22 cellular contexts compared by ENCODE assay signal in the genomic region with DNA sequence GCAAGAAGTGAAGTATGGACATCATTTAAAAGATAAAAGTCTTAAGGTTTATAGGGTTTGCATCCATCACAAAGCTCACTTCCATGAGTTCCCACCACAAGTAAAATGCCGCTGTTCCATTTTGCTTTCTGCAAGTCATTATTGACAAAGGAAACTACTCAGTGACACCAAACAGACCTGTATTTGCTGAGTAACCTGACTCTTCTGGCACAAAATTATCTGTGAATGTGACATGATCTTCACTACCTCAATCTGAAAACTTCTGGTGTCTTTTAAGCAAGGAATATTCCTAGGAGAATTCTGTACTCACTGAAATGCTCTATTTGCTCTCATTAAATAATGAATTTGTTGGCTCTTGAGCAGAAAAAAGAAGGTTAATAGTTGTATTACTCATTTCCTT.
"Had no signal": no experiment of that assay in that cellular context is flagged by ENCODE, and none has a peak within 500 bp of the region (broad histone marks: within the 10 kb centered on the region; RNA-seq: fewer than 3 reads in every experiment).

No MANE protein-coding gene starts in this region.

- DNase-seq: activated CD4-positive, alpha-beta T cell treated with anti-CD3 and anti-CD28 coated beads, Interleukin-2, amount 10 ng/mL, durations not matched to agents 24 days and 14 days; activated CD8-positive, alpha-beta T cell treated with anti-CD3 and anti-CD28 coated beads, Interleukin-2, amount 10 ng/mL, durations not matched to agents 7 days and 5 days; activated effector memory CD4-positive, alpha-beta T cell treated with Interleukin-2 at 50 U/mL for 16 hours; activated naive CD4-positive, alpha-beta T cell treated with anti-CD3 and anti-CD28 coated beads, Interleukin-2, amount 10 ng/mL, durations not matched to agents 7 days and 5 days; activated naive CD8-positive, alpha-beta T cell treated with anti-CD3 and anti-CD28 coated beads, Interleukin-2, amount 50 U/mL, for 24 hours; activated T-cell treated with anti-CD3 and anti-CD28 coated beads, Interleukin-2, amount 50 U/mL, for 48 hours; anterior cingulate cortex; central memory CD4-positive, alpha-beta T cell; dorsolateral prefrontal cortex; erythroblast; foreskin melanocyte; glutamatergic neuron; hypothalamus; islet precursor cell; left colon; mesendoderm; naive thymus-derived CD4-positive, alpha-beta T cell; stimulated activated CD4-positive, alpha-beta T cell treated with anti-CD3 and anti-CD28 coated beads, Interleukin-12 subunit alpha, Interleukin-12 subunit beta, amount 100 ng/mL, for 4 hours; stimulated activated CD4-positive, alpha-beta T cell treated with anti-CD3 and anti-CD28 coated beads, Interleukin-1b, Interleukin-23, amount 100 ng/mL, for 48 hours; stimulated activated CD8-positive, alpha-beta memory T cell treated with anti-CD3 and anti-CD28 coated beads, Interleukin-4, amount 100 ng/mL, for 48 hours; stimulated activated naive CD4-positive, alpha-beta T cell; upper lobe of right lung had no signal
